In the genomic region with DNA sequence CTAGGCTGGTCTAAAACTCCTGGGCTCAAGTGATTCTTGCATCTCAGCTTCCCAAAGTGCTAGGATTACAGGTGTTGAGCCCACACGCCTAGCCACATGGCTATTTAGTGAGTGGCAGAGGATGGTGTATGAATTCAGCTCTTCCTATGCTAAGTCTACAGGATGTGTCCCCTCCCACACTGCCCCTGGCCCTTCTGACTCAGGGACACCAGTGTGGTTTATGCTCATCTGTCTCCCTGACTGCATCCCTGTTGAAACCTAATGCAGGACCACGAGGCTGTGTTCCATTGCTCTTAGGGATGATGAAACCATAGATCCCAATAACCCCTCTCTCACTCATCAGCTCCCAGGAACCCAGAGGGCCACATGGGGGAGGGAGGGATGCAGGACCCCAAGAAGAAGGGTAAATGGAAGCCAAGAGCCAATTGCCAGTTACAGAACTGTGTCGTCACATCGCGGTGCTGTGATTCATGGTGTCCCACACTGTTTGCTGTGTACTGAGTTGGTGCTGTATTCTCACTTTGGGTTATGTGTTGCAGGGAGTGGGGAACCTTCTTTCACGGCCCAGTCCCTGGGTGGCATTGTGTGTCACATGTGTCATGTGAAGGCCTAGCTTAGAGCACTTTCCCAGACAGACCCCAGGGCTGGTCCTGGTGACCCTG, we compare ENCODE assay signal across 22 cellular contexts.
DNase-seq lines count a peak whose midpoint lies in the region; ATAC-seq and FAIRE-seq lines count a peak whose summit lies in the region.
"Had no signal": no experiment of that assay in that cellular context is flagged by ENCODE, and none has a peak within 500 bp of the region (broad histone marks: within the 10 kb centered on the region; RNA-seq: fewer than 3 reads in every experiment).

No MANE protein-coding gene starts in this region.

- H3K23ac ChIP-seq in mesenchymal stem cell (ENCODE audit: low read length in 2 of 2), result no peak overlapping the region

- H3K14ac ChIP-seq in mesenchymal stem cell (ENCODE audit: low read length in 2 of 2), result no peak overlapping the region

- no peak overlapping the region for H2BK15ac ChIP-seq in mesenchymal stem cell (ENCODE audit: low read depth, poor library complexity, severe bottlenecking)

- H3K18ac ChIP-seq in mesenchymal stem cell (ENCODE audit: low read depth in 1 of 2, low read length in 2 of 2), result no peak overlapping the region

- H3K27ac ChIP-seq in mesenchymal stem cell (ENCODE audit: low read length, poor library complexity, severe bottlenecking), result no peak overlapping the region
- no peak overlapping the region for H3K27ac ChIP-seq in aorta (ENCODE audit: low read depth in 1 of 2, low read length in 2 of 2)
- H3K27ac ChIP-seq: epithelial cell of prostate, upper lobe of left lung had no signal

- no peak overlapping the region for H4K91ac ChIP-seq in mesenchymal stem cell (ENCODE audit: low read length)

- H3K4me2 ChIP-seq in mesenchymal stem cell (ENCODE audit: low read length, poor library complexity, severe bottlenecking), result no peak overlapping the region

- H3K27me3 ChIP-seq in mesenchymal stem cell (ENCODE audit: control insufficient read depth in 1 of 2, insufficient read depth in 1 of 2, low read length in 2 of 2), result no peaks in the 10 kb centered on the region
- no peaks in the 10 kb centered on the region for H3K27me3 ChIP-seq in aorta (ENCODE audit: control insufficient read depth in 1 of 2, insufficient read depth in 2 of 2, low read length in 1 of 2)
- H3K27me3 ChIP-seq: upper lobe of left lung had no signal

- H3K4ac ChIP-seq in mesenchymal stem cell (ENCODE audit: low read depth in 1 of 2, low read length in 2 of 2), result no peak overlapping the region

- peak overlapping the region in 1 of 2 experiments; percentile 25 for H2BK12ac ChIP-seq in mesenchymal stem cell (ENCODE audit: low read length in 2 of 2)

- no peak overlapping the region for H3K4me3 ChIP-seq in mesenchymal stem cell (ENCODE audit: insufficient read depth in 1 of 2, low read depth in 1 of 2, low read length in 2 of 2)
- H3K4me3 ChIP-seq in aorta (ENCODE audit: low read length in 2 of 2), result no peak overlapping the region
- H3K4me3 ChIP-seq: skin epidermis, upper lobe of left lung had no signal

- no peak overlapping the region for H4K8ac ChIP-seq in mesenchymal stem cell (ENCODE audit: low read length)

- peaks cover 8% of the 10 kb centered on the region for H3K4me1 ChIP-seq in mesenchymal stem cell (ENCODE audit: control insufficient read depth, insufficient read depth, low read depth, low read length)
- H3K4me1 ChIP-seq in aorta (ENCODE audit: control insufficient read depth in 1 of 2, insufficient read depth in 2 of 2, low read length in 2 of 2), result no peaks in the 10 kb centered on the region
- H3K4me1 ChIP-seq: upper lobe of left lung had no signal

- H2BK120ac ChIP-seq in mesenchymal stem cell (ENCODE audit: low read depth, low read length), result no peak overlapping the region

- H3K9me3 ChIP-seq in mesenchymal stem cell (ENCODE audit: control insufficient read depth, low read length) (peaks cover 3% of the 10 kb centered on the region), aorta (ENCODE audit: control insufficient read depth, low read length) (no peaks in the 10 kb centered on the region)

- ATAC-seq in aorta (ENCODE audit: low FRiP score), result no peak
- ATAC-seq: left ventricle myocardium superior had no signal

- 94% methylated on average over 6 of the region's 6 CpGs for WGBS in mesenchymal stem cell
- 93 to 96% methylated on average over 6 of the region's 6 CpGs for WGBS in aorta, 2 donors

- no peak overlapping the region for H3K9ac ChIP-seq in mesenchymal stem cell (ENCODE audit: low read length)

- H2AK5ac ChIP-seq in mesenchymal stem cell (ENCODE audit: low read length, severe bottlenecking), result peak overlapping the region; percentile 90

- H3K36me3 ChIP-seq in mesenchymal stem cell (ENCODE audit: control insufficient read depth in 1 of 2, insufficient read depth in 2 of 2, low read depth in 1 of 2, low read length in 2 of 2) (no peaks in the 10 kb centered on the region), aorta (ENCODE audit: control insufficient read depth in 1 of 2, insufficient read depth in 2 of 2, low read length in 1 of 2) (no peaks in the 10 kb centered on the region)
- H3K36me3 ChIP-seq: upper lobe of left lung had no signal

- DNase-seq in activated T-cell treated with anti-CD3 and anti-CD28 coated beads, Interleukin-2, amount 50 U/mL, for 48 hours, result peak; percentile 27 to 35
- no peak for DNase-seq in activated T-cell treated with anti-CD3 and anti-CD28 coated beads, Interleukin-2, amount 50 U/mL, for 1 hour
- no peak for DNase-seq in HTR-8/SVneo (ENCODE audit: insufficient read length, low spot score)
- peak; percentile 39 for DNase-seq in RPMI7951 (ENCODE audit: low read depth)
- DNase-seq in mesenchymal stem cell, result no peak
- no peak for DNase-seq in NCI-H187 (lab: John Stamatoyannopoulos, UW)
- DNase-seq in aorta, result no peak
- DNase-seq: activated CD4-positive, CD25-positive, alpha-beta regulatory T cell treated with anti-CD3 and anti-CD28 coated beads, Interleukin-2, amount 50 U/mL, for 72 hours; C1 segment of cervical spinal cord; COR-L47; H9; left ventricle myocardium superior; naive B cell; NCI-H2081; NCI-H2227 treated with DMSO at 0.1 percent for 48 hours; NCI-H69; occipital lobe; T-helper 1 cell; upper lobe of left lung had no signal

- FAIRE-seq in HTR-8/SVneo (lab: Jason Lieb, UNC), result peak; percentile 13
- FAIRE-seq: GM19239 had no signal

- intact Hi-C loops in aorta (cut with DNase I), result no loop called here

- H2BK5ac ChIP-seq in mesenchymal stem cell (ENCODE audit: low read depth, low read length, poor library complexity, severe bottlenecking), result no peak overlapping the region

- H3K79me1 ChIP-seq in mesenchymal stem cell (replicated peaks; ENCODE audit: low read length, poor library complexity, severe bottlenecking), result no peaks in the 10 kb centered on the region

- H2AFZ ChIP-seq in mesenchymal stem cell (ENCODE audit: low read depth, low read length), result no peak overlapping the region

Comparison
In these comparisons a context has a peak if more than half of its experiments do, and no peak if none do; other contexts are left out.
1. DNase-seq: peak in activated T-cell treated with anti-CD3 and anti-CD28 coated beads, Interleukin-2, amount 50 U/mL, for 48 hours (2 of 2) and RPMI7951 (single experiment); none in activated T-cell treated with anti-CD3 and anti-CD28 coated beads, Interleukin-2, amount 50 U/mL, for 1 hour (single experiment), HTR-8/SVneo (single experiment), mesenchymal stem cell (single experiment), NCI-H187 (0 of 2) and aorta (0 of 2).